8 cellular contexts compared by ENCODE assay signal in genomic region chr3:150544040-150544439, GRCh38. TPM values are rescaled to one million over a fixed set of nuclear protein-coding genes. Genes with fewer than 3 reads are reported as not detected.
DNase-seq lines count a peak whose midpoint lies in the region; FAIRE-seq and TF ChIP-seq lines count a peak whose summit lies in the region.

No MANE protein-coding gene starts in this region.

- H3K9ac ChIP-seq in OCI-LY1 (ENCODE audit: low read length) (no peak overlapping the region; the same call in 1 of the 2 replicates), neuronal stem cell (ENCODE audit: low read depth, low read length, poor library complexity) (no peak overlapping the region)

- H3K4me2 ChIP-seq in DOHH2 (ENCODE audit: low read length) (peak overlapping the region; percentile 73), OCI-LY1 (ENCODE audit: low read length) (peak overlapping the region; percentile 85), neuronal stem cell (ENCODE audit: insufficient read depth, low read length, poor library complexity, severe bottlenecking) (no peak overlapping the region)

- DNase-seq in coronary artery (ENCODE audit: low spot score) (no peak), non-pigmented ciliary epithelial cell (ENCODE audit: low read depth) (peak; percentile 34), neuronal stem cell (ENCODE audit: low spot score) (no peak), D721Med (ENCODE audit: insufficient read length, low spot score) (no peak), activated gamma-delta T cell treated with Interleukin-2 at 50 U/mL for 16 hours (no peak)
- DNase-seq in stimulated activated CD8-positive, alpha-beta memory T cell treated with anti-CD3 and anti-CD28 coated beads, Interleukin-4, amount 100 ng/mL, for 48 hours, result no peak

- peaks cover 62% of the 10 kb centered on the region for H3K36me3 ChIP-seq in DOHH2 (ENCODE audit: control insufficient read depth, low read length)
- peaks cover 46% of the 10 kb centered on the region for H3K36me3 ChIP-seq in OCI-LY1 (ENCODE audit: insufficient read depth, low read length)
- peaks cover 0 to 38% of the 10 kb centered on the region in 2 donors for H3K36me3 ChIP-seq in neuronal stem cell (replicated peaks in 1 of 2; ENCODE audit: control insufficient read depth in 2 of 2, insufficient read depth in 2 of 2, low read length in 2 of 2)

- no peak overlapping the region for H4K8ac ChIP-seq in neuronal stem cell (ENCODE audit: low read depth, low read length)

- H3K9me3 ChIP-seq in DOHH2 (ENCODE audit: control insufficient read depth, insufficient read depth, low read length), result no peaks in the 10 kb centered on the region
- H3K9me3 ChIP-seq in OCI-LY1 (ENCODE audit: low read length), result no peaks in the 10 kb centered on the region
- H3K9me3 ChIP-seq in neuronal stem cell (replicated peaks in 1 of 2; ENCODE audit: control insufficient read depth in 2 of 2, insufficient read depth in 1 of 2, low read depth in 1 of 2, low read length in 2 of 2), result no peaks in the 10 kb centered on the region

- peaks cover 11% of the 10 kb centered on the region; the same call in 1 of the 2 replicates for H4K20me1 ChIP-seq in DOHH2 (ENCODE audit: control insufficient read depth, insufficient read depth, low read depth, low read length)
- H4K20me1 ChIP-seq in OCI-LY1 (ENCODE audit: insufficient read depth, low read length), result no peaks in the 10 kb centered on the region

- H4K91ac ChIP-seq in neuronal stem cell (ENCODE audit: low read depth, low read length, poor library complexity), result no peak overlapping the region

- no peak overlapping the region for H3K18ac ChIP-seq in neuronal stem cell (ENCODE audit: low read length)

- H3K9me2 ChIP-seq in DOHH2 (replicated peaks; ENCODE audit: control insufficient read depth, low read length), result no peaks in the 10 kb centered on the region
- H3K9me2 ChIP-seq in OCI-LY1 (ENCODE audit: low read depth, low read length), result no peaks in the 10 kb centered on the region

- H3K4me1 ChIP-seq in DOHH2 (ENCODE audit: control insufficient read depth, low read length), result peaks cover 26% of the 10 kb centered on the region
- peaks cover 35% of the 10 kb centered on the region for H3K4me1 ChIP-seq in OCI-LY1 (ENCODE audit: insufficient read depth, low read length, severe bottlenecking)
- peaks cover 0 to 7% of the 10 kb centered on the region in 2 donors for H3K4me1 ChIP-seq in neuronal stem cell (ENCODE audit: control insufficient read depth in 2 of 2, insufficient read depth in 1 of 2, low read depth in 1 of 2, low read length in 2 of 2)

- H2AFZ ChIP-seq in OCI-LY1 (ENCODE audit: low read length) (no peak overlapping the region), neuronal stem cell (ENCODE audit: low read length) (no peak overlapping the region)

- H2AK5ac ChIP-seq in neuronal stem cell (ENCODE audit: low read depth, low read length), result no peak overlapping the region

- no peak for FAIRE-seq in D721Med (lab: Jason Lieb, UNC)

- no peak overlapping the region for H2BK15ac ChIP-seq in neuronal stem cell (ENCODE audit: low read length)

- no peaks in the 10 kb centered on the region for H3K27me3 ChIP-seq in DOHH2 (ENCODE audit: control insufficient read depth, low read length)
- no peaks in the 10 kb centered on the region for H3K27me3 ChIP-seq in OCI-LY1 (ENCODE audit: insufficient read depth, low read length)
- H3K27me3 ChIP-seq in neuronal stem cell (ENCODE audit: control insufficient read depth in 3 of 3, insufficient read depth in 3 of 3, low read depth in 1 of 3, low read length in 3 of 3), result no peaks in the 10 kb centered on the region

- no peak overlapping the region for H2BK5ac ChIP-seq in neuronal stem cell (ENCODE audit: low read length)

- no peak for TF ChIP-seq CTCF in DOHH2 (IDR thresholded peaks at IDR 0.05; ENCODE audit: low read depth, low read length, poor library complexity, severe bottlenecking)
- TF ChIP-seq CTCF in OCI-LY1 (IDR thresholded peaks at IDR 0.05; ENCODE audit: low read length), result no peak
- no peak for TF ChIP-seq CTCF in coronary artery (IDR thresholded peaks at IDR 0.05)
- TF ChIP-seq CTCF in D721Med (IDR thresholded peaks at IDR 0.05; ENCODE audit: insufficient read depth, missing control alignments), result no peak

- H3K23ac ChIP-seq in neuronal stem cell (ENCODE audit: low read depth, low read length, poor library complexity), result no peak overlapping the region

- H3F3A ChIP-seq in DOHH2 (ENCODE audit: control insufficient read depth, insufficient read depth) (no peaks in the 10 kb centered on the region; the same call in 1 of the 2 replicates), OCI-LY1 (ENCODE audit: insufficient read depth, low read length) (peaks cover 3% of the 10 kb centered on the region; the same call in 1 of the 2 replicates)

- H3K4ac ChIP-seq in neuronal stem cell (ENCODE audit: low read length), result no peak overlapping the region

- peaks cover 63% of the 10 kb centered on the region for H3K79me2 ChIP-seq in DOHH2 (ENCODE audit: control insufficient read depth, low read length)
- peaks cover 53% of the 10 kb centered on the region for H3K79me2 ChIP-seq in OCI-LY1 (ENCODE audit: insufficient read depth, low read length)

- H2BK12ac ChIP-seq in neuronal stem cell (ENCODE audit: low read length), result no peak overlapping the region

- no peak overlapping the region for H2BK120ac ChIP-seq in neuronal stem cell (ENCODE audit: low read depth, low read length)

- no peak overlapping the region for H3K14ac ChIP-seq in neuronal stem cell (ENCODE audit: low read length)

- H3K79me1 ChIP-seq in neuronal stem cell (ENCODE audit: low read depth, low read length), result peaks cover 3% of the 10 kb centered on the region

- H3K4me3 ChIP-seq in DOHH2 (ENCODE audit: low read length) (peak overlapping the region; percentile 78; the same call in 1 of the 2 replicates), OCI-LY1 (ENCODE audit: low read depth, low read length, poor library complexity, severe bottlenecking) (peak overlapping the region; percentile 89), coronary artery (peak overlapping the region; percentile 99), neuronal stem cell (ENCODE audit: low read length in 2 of 2) (no peak overlapping the region)

- H3K27ac ChIP-seq in DOHH2 (ENCODE audit: low read depth, low read length) (no peak overlapping the region), OCI-LY1 (ENCODE audit: low read depth, low read length, poor library complexity, severe bottlenecking) (no peak overlapping the region), coronary artery (peak overlapping the region in 1 of 2 donors; percentile 89), neuronal stem cell (replicated peaks; ENCODE audit: low read length) (no peak overlapping the region)

RNA-seq across cellular contexts. Expression of gene SERP1, which starts 2.3 kb away (rescaled TPM):
- 79.8 TPM for polyA plus RNA-seq in neuronal stem cell (2013, experiment 1 of 2)
- polyA plus RNA-seq in neuronal stem cell (2013, experiment 2 of 2), result 81.3 TPM

RNA-seq across cellular contexts. Expression of gene EIF2A, which starts 2.5 kb away (rescaled TPM):
- polyA plus RNA-seq in neuronal stem cell (2013, experiment 1 of 2), result 83.3 TPM
- 80.7 TPM for polyA plus RNA-seq in neuronal stem cell (2013, experiment 2 of 2)

RNA-seq across cellular contexts. Expression of gene SELENOT, which starts 59.1 kb away (rescaled TPM):
- polyA plus RNA-seq in neuronal stem cell (2013, experiment 1 of 2), result 37.6 TPM
- polyA plus RNA-seq in neuronal stem cell (2013, experiment 2 of 2), result 40.8 TPM

Comparison
In these comparisons a context has a peak if more than half of its experiments do, and no peak if none do; other contexts are left out.
1. H3K4me3 ChIP-seq: peak in DOHH2 (single experiment), OCI-LY1 (single experiment) and coronary artery (single experiment); none in neuronal stem cell (0 of 2).